Comparison of ENCODE assay signal across 3 cellular contexts in genomic region chr5:12861891-12862290, GRCh38.
TF ChIP-seq lines count a peak whose summit lies in the region.

No MANE protein-coding gene starts in this region.

TF ChIP-seq in GM23338, 12 proteins besides CTCF, POLR2A, EP300 and RAD21 (continues in another document):
- TF ChIP-seq ETS1 (IDR thresholded peaks at IDR 0.05) (no peak), CREB1 (CRISPR knock-in tag; IDR thresholded peaks at IDR 0.05; ENCODE audit: low read depth) (no peak), EZH2phosphoT487 (IDR thresholded peaks at IDR 0.05; ENCODE audit: unreplicated experiment) (no peak)
- TF ChIP-seq, protein P1, sequence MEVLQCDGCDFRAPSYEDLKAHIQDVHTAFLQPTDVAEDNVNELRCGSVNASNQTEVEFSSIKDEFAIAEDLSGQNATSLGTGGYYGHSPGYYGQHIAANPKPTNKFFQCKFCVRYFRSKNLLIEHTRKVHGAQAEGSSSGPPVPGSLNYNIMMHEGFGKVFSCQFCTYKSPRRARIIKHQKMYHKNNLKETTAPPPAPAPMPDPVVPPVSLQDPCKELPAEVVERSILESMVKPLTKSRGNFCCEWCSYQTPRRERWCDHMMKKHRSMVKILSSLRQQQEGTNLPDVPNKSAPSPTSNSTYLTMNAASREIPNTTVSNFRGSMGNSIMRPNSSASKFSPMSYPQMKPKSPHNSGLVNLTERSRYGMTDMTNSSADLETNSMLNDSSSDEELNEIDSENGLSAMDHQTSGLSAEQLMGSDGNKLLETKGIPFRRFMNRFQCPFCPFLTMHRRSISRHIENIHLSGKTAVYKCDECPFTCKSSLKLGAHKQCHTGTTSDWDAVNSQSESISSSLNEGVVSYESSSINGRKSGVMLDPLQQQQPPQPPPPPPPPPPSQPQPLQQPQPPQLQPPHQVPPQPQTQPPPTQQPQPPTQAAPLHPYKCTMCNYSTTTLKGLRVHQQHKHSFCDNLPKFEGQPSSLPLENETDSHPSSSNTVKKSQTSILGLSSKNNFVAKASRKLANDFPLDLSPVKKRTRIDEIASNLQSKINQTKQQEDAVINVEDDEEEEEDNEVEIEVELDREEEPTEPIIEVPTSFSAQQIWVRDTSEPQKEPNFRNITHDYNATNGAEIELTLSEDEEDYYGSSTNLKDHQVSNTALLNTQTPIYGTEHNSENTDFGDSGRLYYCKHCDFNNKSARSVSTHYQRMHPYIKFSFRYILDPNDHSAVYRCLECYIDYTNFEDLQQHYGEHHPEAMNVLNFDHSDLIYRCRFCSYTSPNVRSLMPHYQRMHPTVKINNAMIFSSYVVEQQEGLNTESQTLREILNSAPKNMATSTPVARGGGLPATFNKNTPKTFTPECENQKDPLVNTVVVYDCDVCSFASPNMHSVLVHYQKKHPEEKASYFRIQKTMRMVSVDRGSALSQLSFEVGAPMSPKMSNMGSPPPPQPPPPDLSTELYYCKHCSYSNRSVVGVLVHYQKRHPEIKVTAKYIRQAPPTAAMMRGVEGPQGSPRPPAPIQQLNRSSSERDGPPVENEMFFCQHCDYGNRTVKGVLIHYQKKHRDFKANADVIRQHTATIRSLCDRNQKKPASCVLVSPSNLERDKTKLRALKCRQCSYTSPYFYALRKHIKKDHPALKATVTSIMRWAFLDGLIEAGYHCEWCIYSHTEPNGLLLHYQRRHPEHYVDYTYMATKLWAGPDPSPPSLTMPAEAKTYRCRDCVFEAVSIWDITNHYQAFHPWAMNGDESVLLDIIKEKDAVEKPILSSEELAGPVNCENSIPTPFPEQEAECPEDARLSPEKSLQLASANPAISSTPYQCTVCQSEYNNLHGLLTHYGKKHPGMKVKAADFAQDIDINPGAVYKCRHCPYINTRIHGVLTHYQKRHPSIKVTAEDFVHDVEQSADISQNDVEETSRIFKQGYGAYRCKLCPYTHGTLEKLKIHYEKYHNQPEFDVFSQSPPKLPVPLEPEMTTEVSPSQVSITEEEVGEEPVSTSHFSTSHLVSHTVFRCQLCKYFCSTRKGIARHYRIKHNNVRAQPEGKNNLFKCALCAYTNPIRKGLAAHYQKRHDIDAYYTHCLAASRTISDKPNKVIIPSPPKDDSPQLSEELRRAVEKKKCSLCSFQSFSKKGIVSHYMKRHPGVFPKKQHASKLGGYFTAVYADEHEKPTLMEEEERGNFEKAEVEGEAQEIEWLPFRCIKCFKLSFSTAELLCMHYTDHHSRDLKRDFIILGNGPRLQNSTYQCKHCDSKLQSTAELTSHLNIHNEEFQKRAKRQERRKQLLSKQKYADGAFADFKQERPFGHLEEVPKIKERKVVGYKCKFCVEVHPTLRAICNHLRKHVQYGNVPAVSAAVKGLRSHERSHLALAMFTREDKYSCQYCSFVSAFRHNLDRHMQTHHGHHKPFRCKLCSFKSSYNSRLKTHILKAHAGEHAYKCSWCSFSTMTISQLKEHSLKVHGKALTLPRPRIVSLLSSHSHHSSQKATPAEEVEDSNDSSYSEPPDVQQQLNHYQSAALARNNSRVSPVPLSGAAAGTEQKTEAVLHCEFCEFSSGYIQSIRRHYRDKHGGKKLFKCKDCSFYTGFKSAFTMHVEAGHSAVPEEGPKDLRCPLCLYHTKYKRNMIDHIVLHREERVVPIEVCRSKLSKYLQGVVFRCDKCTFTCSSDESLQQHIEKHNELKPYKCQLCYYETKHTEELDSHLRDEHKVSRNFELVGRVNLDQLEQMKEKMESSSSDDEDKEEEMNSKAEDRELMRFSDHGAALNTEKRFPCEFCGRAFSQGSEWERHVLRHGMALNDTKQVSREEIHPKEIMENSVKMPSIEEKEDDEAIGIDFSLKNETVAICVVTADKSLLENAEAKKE (CRISPR knock-in tag; IDR thresholded peaks at IDR 0.05): no peak

TF ChIP-seq in H1, 55 proteins besides CTCF, POLR2A, EP300 and RAD21:
- TF ChIP-seq, protein P2, sequence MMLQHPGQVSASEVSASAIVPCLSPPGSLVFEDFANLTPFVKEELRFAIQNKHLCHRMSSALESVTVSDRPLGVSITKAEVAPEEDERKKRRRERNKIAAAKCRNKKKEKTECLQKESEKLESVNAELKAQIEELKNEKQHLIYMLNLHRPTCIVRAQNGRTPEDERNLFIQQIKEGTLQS (IDR thresholded peaks at IDR 0.05; ENCODE audit: insufficient read depth, low read depth, low read length): no peak
- TF ChIP-seq HDAC6 (IDR thresholded peaks at IDR 0.05; ENCODE audit: low read depth, low read length) (no peak), FOSL1 (IDR thresholded peaks at IDR 0.05; ENCODE audit: insufficient read depth, low read depth, low read length) (no peak)

TF ChIP-seq in neural cell, 6 proteins besides CTCF, POLR2A, EP300 and RAD21:
- TF ChIP-seq, protein P3, sequence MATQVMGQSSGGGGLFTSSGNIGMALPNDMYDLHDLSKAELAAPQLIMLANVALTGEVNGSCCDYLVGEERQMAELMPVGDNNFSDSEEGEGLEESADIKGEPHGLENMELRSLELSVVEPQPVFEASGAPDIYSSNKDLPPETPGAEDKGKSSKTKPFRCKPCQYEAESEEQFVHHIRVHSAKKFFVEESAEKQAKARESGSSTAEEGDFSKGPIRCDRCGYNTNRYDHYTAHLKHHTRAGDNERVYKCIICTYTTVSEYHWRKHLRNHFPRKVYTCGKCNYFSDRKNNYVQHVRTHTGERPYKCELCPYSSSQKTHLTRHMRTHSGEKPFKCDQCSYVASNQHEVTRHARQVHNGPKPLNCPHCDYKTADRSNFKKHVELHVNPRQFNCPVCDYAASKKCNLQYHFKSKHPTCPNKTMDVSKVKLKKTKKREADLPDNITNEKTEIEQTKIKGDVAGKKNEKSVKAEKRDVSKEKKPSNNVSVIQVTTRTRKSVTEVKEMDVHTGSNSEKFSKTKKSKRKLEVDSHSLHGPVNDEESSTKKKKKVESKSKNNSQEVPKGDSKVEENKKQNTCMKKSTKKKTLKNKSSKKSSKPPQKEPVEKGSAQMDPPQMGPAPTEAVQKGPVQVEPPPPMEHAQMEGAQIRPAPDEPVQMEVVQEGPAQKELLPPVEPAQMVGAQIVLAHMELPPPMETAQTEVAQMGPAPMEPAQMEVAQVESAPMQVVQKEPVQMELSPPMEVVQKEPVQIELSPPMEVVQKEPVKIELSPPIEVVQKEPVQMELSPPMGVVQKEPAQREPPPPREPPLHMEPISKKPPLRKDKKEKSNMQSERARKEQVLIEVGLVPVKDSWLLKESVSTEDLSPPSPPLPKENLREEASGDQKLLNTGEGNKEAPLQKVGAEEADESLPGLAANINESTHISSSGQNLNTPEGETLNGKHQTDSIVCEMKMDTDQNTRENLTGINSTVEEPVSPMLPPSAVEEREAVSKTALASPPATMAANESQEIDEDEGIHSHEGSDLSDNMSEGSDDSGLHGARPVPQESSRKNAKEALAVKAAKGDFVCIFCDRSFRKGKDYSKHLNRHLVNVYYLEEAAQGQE (IDR thresholded peaks at IDR 0.05; ENCODE audit: borderline replicate concordance): no peak
- TF ChIP-seq POLR2AphosphoS5 (IDR thresholded peaks at IDR 0.05): no peak
- no peak for TF ChIP-seq TAF1 (IDR thresholded peaks at IDR 0.05; ENCODE audit: low read depth)
- TF ChIP-seq MXI1 (conservative IDR thresholded peaks at IDR 0.05; ENCODE audit: poor library complexity, severe bottlenecking): no peak
- no peak for TF ChIP-seq SMC3 (conservative IDR thresholded peaks at IDR 0.05; ENCODE audit: poor library complexity)
- TF ChIP-seq EZH2 (IDR thresholded peaks at IDR 0.05; ENCODE audit: borderline replicate concordance, insufficient read depth, low read length, poor library complexity, severe bottlenecking): no peak
